ENCODE assay signal across 1 cellular context in the genomic region with DNA sequence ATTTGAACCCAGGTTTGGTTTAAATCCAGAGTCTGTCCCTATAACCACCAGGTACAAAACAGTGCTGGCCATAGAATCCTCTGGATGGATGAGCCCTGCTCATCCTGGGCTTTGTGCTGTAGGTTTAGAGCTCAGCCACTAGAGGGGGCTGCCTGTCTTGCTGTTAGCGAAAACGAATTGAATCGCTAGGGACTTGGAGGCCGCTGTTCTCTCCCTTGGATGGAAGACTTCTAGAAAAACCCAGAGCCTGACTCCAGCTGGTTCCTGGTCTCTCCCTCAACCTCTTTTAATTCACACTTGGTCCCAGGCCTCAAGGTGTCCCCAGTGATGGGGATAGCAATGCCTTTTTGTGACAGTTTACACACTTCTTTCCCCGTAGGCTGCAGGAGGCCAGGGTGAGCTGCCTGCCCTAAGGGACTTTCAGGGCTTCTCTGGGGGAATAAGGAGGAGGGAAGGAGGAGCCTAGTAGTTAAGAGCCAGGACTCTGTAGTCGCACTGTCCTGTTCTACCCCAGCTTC.
TF ChIP-seq lines count a peak whose summit lies in the region.

No MANE protein-coding gene starts in this region.

TF ChIP-seq in H1, 55 proteins besides CTCF, POLR2A, EP300 and RAD21:
- TF ChIP-seq KDM5A (IDR thresholded peaks at IDR 0.05; ENCODE audit: low read length) (no peak), CTBP2 (IDR thresholded peaks at IDR 0.05; ENCODE audit: borderline replicate concordance, insufficient read depth, insufficient read length, low read length) (no peak), SRF (IDR thresholded peaks at IDR 0.05; ENCODE audit: low read depth, low read length) (no peak), YY1 (IDR thresholded peaks at IDR 0.05; ENCODE audit: low read depth, low read length) (no peak), PHF8 (conservative IDR thresholded peaks at IDR 0.05; ENCODE audit: low read depth, low read length) (no peak), POU5F1 (IDR thresholded peaks at IDR 0.05; ENCODE audit: low read depth, low read length) (no peak), SP4 (IDR thresholded peaks at IDR 0.05; ENCODE audit: low read length) (no peak), TEAD4 (IDR thresholded peaks at IDR 0.05; ENCODE audit: low read depth, low read length) (no peak), BRCA1 (IDR thresholded peaks at IDR 0.05; ENCODE audit: low read depth, low read length) (no peak), KDM4A (IDR thresholded peaks at IDR 0.05; ENCODE audit: low read depth, low read length, severe bottlenecking) (no peak), CBX8 (IDR thresholded peaks at IDR 0.05; ENCODE audit: borderline replicate concordance, low read depth, low read length) (no peak), CHD1 (IDR thresholded peaks at IDR 0.05; ENCODE audit: low read depth, low read length) (no peak), RXRA (IDR thresholded peaks at IDR 0.05; ENCODE audit: insufficient read depth, low read depth, low read length) (no peak), SP2 (IDR thresholded peaks at IDR 0.05; ENCODE audit: low read length) (no peak), BACH1 (IDR thresholded peaks at IDR 0.05; ENCODE audit: low read length) (no peak), SP1 (IDR thresholded peaks at IDR 0.05; ENCODE audit: low read depth, low read length) (no peak), GTF2F1 (IDR thresholded peaks at IDR 0.05; ENCODE audit: borderline replicate concordance, low read depth, low read length) (no peak)
- TF ChIP-seq, protein P1, sequence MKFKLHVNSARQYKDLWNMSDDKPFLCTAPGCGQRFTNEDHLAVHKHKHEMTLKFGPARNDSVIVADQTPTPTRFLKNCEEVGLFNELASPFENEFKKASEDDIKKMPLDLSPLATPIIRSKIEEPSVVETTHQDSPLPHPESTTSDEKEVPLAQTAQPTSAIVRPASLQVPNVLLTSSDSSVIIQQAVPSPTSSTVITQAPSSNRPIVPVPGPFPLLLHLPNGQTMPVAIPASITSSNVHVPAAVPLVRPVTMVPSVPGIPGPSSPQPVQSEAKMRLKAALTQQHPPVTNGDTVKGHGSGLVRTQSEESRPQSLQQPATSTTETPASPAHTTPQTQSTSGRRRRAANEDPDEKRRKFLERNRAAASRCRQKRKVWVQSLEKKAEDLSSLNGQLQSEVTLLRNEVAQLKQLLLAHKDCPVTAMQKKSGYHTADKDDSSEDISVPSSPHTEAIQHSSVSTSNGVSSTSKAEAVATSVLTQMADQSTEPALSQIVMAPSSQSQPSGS (IDR thresholded peaks at IDR 0.05; ENCODE audit: low read length) = no peak
- TF ChIP-seq, protein P2, sequence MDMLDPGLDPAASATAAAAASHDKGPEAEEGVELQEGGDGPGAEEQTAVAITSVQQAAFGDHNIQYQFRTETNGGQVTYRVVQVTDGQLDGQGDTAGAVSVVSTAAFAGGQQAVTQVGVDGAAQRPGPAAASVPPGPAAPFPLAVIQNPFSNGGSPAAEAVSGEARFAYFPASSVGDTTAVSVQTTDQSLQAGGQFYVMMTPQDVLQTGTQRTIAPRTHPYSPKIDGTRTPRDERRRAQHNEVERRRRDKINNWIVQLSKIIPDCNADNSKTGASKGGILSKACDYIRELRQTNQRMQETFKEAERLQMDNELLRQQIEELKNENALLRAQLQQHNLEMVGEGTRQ (IDR thresholded peaks at IDR 0.05; ENCODE audit: low read length) = no peak
- TF ChIP-seq, protein P3, sequence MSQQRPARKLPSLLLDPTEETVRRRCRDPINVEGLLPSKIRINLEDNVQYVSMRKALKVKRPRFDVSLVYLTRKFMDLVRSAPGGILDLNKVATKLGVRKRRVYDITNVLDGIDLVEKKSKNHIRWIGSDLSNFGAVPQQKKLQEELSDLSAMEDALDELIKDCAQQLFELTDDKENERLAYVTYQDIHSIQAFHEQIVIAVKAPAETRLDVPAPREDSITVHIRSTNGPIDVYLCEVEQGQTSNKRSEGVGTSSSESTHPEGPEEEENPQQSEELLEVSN (IDR thresholded peaks at IDR 0.05) = no peak
